In genomic region chr1:11944358-11944981, GRCh38 we compare ENCODE assay signal across 15 cellular contexts. TPM values are rescaled to one million over a fixed set of nuclear protein-coding genes. Genes with fewer than 3 reads are reported as not detected.
DNase-seq lines count a peak whose midpoint lies in the region; ATAC-seq and TF ChIP-seq lines count a peak whose summit lies in the region.
"Had no signal": no experiment of that assay in that cellular context is flagged by ENCODE, and none has a peak within 500 bp of the region (broad histone marks: within the 10 kb centered on the region; RNA-seq: fewer than 3 reads in every experiment).

No MANE protein-coding gene starts in this region.

- H3K9me3 Mint-ChIP-seq in CD8-positive, alpha-beta T cell = no peaks in the 10 kb centered on the region
- H3K9me3 Mint-ChIP-seq: memory B cell had no signal

- H3K27ac ChIP-seq in CD8-positive, alpha-beta T cell (ENCODE audit: low read depth, low read length) = no peak overlapping the region
- no peak overlapping the region for H3K27ac ChIP-seq in brain microvascular endothelial cell
- H3K27ac ChIP-seq: SK-N-MC, skin epidermis had no signal

- ATAC-seq in CD8-positive, alpha-beta T cell = no peak
- ATAC-seq in GM19395 (IDR thresholded peaks at IDR 0.05; ENCODE audit: unreplicated experiment) = no peak

- in situ Hi-C loops in brain microvascular endothelial cell (cut with HindIII; ENCODE audit: low pct_ligation_motif_present, low sequenced_read_pairs) = no loop called here

- H3K4me1 Mint-ChIP-seq in CD8-positive, alpha-beta T cell (ENCODE audit: low read depth) = no peaks in the 10 kb centered on the region
- H3K4me1 Mint-ChIP-seq: memory B cell had no signal

- no peaks in the 10 kb centered on the region for H3K36me3 ChIP-seq in BE2C
- H3K36me3 ChIP-seq in CD8-positive, alpha-beta T cell (ENCODE audit: insufficient read depth, low read length) = no peaks in the 10 kb centered on the region
- H3K36me3 ChIP-seq in brain microvascular endothelial cell (replicated peaks) = peaks cover 60% of the 10 kb centered on the region

- no peaks in the 10 kb centered on the region for H3K36me3 Mint-ChIP-seq in CD8-positive, alpha-beta T cell

- H3K4me1 ChIP-seq in BE2C = peaks cover 3% of the 10 kb centered on the region; the same call in 1 of the 2 replicates
- no peaks in the 10 kb centered on the region for H3K4me1 ChIP-seq in CD8-positive, alpha-beta T cell (ENCODE audit: insufficient read depth, low read length)
- H3K4me1 ChIP-seq: HAP-1 had no signal

- intact Hi-C loops in CD8-positive, alpha-beta T cell (cut with DNase I, micrococcal nuclease) = no loop called here

- H3K4me3 Mint-ChIP-seq in CD8-positive, alpha-beta T cell = no peak overlapping the region
- H3K4me3 Mint-ChIP-seq: activated CD4-positive, alpha-beta T cell treated with anti-CD3 and anti-CD28 coated beads, Interleukin-2, amount 10 ng/mL, durations not matched to agents 24 days and 14 days; memory B cell had no signal

- H3K27me3 Mint-ChIP-seq in CD8-positive, alpha-beta T cell (ENCODE audit: low read depth) = no peaks in the 10 kb centered on the region
- H3K27me3 Mint-ChIP-seq: activated CD4-positive, alpha-beta T cell treated with anti-CD3 and anti-CD28 coated beads, Interleukin-2, amount 10 ng/mL, durations not matched to agents 24 days and 14 days; memory B cell had no signal

- TF ChIP-seq CTCF in BE2C (IDR thresholded peaks at IDR 0.05; ENCODE audit: low read depth, low read length) = no peak
- no peak for TF ChIP-seq CTCF in CD8-positive, alpha-beta T cell (IDR thresholded peaks at IDR 0.05)
- TF ChIP-seq CTCF in brain microvascular endothelial cell (IDR thresholded peaks at IDR 0.05; ENCODE audit: low read depth, low read length, missing control alignments) = no peak

- no peak overlapping the region for H3K4me3 ChIP-seq in BE2C (ENCODE audit: low read depth, low read length)
- no peak overlapping the region for H3K4me3 ChIP-seq in CD8-positive, alpha-beta T cell (ENCODE audit: low read depth, low read length)
- H3K4me3 ChIP-seq in brain microvascular endothelial cell (ENCODE audit: low read depth, low read length) = no peak overlapping the region
- H3K4me3 ChIP-seq: HAP-1, SK-N-MC, skin epidermis had no signal

- peak; percentile 60 for DNase-seq in BE2C
- peak; percentile 71 for DNase-seq in NCI-H1105 treated with DMSO at 0.1 percent for 48 hours (lab: John Stamatoyannopoulos, UW)
- DNase-seq in NCI-H748 (lab: John Stamatoyannopoulos, UW; ENCODE audit: unreplicated experiment) = peak; percentile 63
- peak; percentile 66 for DNase-seq in iPS-NIHi7 (ENCODE audit: extremely low spot score)
- DNase-seq in CD8-positive, alpha-beta T cell = no peak
- no peak for DNase-seq in brain microvascular endothelial cell
- DNase-seq in activated T-cell treated with anti-CD3 and anti-CD28 coated beads, Interleukin-2, amount 50 U/mL, for 48 hours = no peak
- DNase-seq: activated CD4-positive, alpha-beta T cell treated with anti-CD3 and anti-CD28 coated beads, Interleukin-2, amount 10 ng/mL, durations not matched to agents 24 days and 14 days; activated naive CD4-positive, alpha-beta T cell treated with Interleukin-2 at 50 U/mL for 16 hours; MM.1S had no signal

- no peak overlapping the region for H3K27ac Mint-ChIP-seq in CD8-positive, alpha-beta T cell
- H3K27ac Mint-ChIP-seq: activated CD4-positive, alpha-beta T cell treated with anti-CD3 and anti-CD28 coated beads, Interleukin-2, amount 10 ng/mL, durations not matched to agents 24 days and 14 days; memory B cell had no signal

- H3K9me3 ChIP-seq in BE2C = no peaks in the 10 kb centered on the region
- H3K9me3 ChIP-seq in CD8-positive, alpha-beta T cell (ENCODE audit: low read length) = no peaks in the 10 kb centered on the region
- H3K9me3 ChIP-seq: HAP-1 had no signal

- POLR2A ChIA-PET in CD8-positive, alpha-beta T cell (lab: Charles Lee) = interaction anchor here (1.0 to 1.1 kb wide), 2 partner anchors 36 to 37 kb away, joined by 3 read pairs; no protein-coding TSS in a partner anchor

- CTCF ChIA-PET in CD8-positive, alpha-beta T cell (lab: Charles Lee) = no interaction called here

- H3K27me3 ChIP-seq in BE2C (no peaks in the 10 kb centered on the region), brain microvascular endothelial cell (replicated peaks) (no peaks in the 10 kb centered on the region)
- no peaks in the 10 kb centered on the region for H3K27me3 ChIP-seq in CD8-positive, alpha-beta T cell (ENCODE audit: insufficient read depth, low read length)

RNA-seq across cellular contexts. Expression of gene PLOD1, which starts 10.0 kb away (rescaled TPM):
- polyA plus RNA-seq in BE2C (2012; ENCODE audit: insufficient read depth, insufficient read length, low read depth) = 53.3 TPM
- 1 to 10 TPM; 2.0 to 2.4 TPM for total RNA-seq in CD8-positive, alpha-beta T cell

RNA-seq across cellular contexts. Expression of gene KIAA2013, which starts 18.2 kb away (rescaled TPM):
- polyA plus RNA-seq in BE2C (2012; ENCODE audit: insufficient read depth, insufficient read length, low read depth) = 48.0 TPM
- 1 to 10 TPM; 8.3 to 8.6 TPM for total RNA-seq in CD8-positive, alpha-beta T cell

RNA-seq across cellular contexts. Expression of gene MFN2, which starts 35.8 kb away (rescaled TPM):
- polyA plus RNA-seq in BE2C (2012; ENCODE audit: insufficient read depth, insufficient read length, low read depth) = 51.6 TPM
- total RNA-seq in CD8-positive, alpha-beta T cell = 10 to 100 TPM; 41.7 to 46.0 TPM

Comparison
In these comparisons a context has a peak if more than half of its experiments do, and no peak if none do; other contexts are left out.
1. DNase-seq: peak in BE2C (single experiment), NCI-H1105 treated with DMSO at 0.1 percent for 48 hours (single experiment), NCI-H748 (single experiment) and iPS-NIHi7 (single experiment); none in CD8-positive, alpha-beta T cell (0 of 7), brain microvascular endothelial cell (single experiment) and activated T-cell treated with anti-CD3 and anti-CD28 coated beads, Interleukin-2, amount 50 U/mL, for 48 hours (0 of 2).